Comparison of ENCODE assay signal across 8 cellular contexts in the genomic region with DNA sequence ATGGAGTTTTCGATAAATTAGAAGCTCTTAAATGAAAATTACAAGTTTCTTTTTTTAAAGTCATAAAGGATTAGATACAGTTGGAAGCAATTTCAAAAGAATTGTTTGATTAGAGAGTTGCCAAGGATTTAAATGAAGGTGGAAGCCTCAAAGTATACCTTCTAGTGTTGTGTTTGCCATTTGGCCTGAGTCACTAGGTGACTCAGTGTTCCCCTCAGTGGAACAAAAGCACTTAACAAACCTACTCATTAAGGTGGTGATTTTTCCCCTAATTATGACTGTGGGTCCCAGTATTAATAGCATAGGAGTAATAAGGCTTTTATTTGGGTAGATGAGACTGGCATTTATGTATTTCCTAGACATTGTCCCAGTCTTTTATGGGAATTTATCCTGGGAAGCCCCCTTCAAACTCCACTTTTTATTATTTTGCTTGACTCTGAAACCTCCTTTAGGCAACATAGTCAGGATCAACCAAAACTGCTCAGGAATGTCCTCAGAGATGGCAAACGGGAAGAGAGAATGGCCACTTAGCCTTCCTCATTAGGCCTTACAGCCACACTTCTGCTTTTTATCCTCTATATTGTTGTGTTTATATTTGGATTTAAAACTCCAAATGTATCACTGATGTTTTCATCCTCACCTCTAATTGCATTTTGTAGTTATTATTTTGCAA.
DNase-seq lines count a peak whose midpoint lies in the region; ATAC-seq and TF ChIP-seq lines count a peak whose summit lies in the region.

No MANE protein-coding gene starts in this region.

- H3K36me3 ChIP-seq in ovary, result no peaks in the 10 kb centered on the region

- no peak for TF ChIP-seq CTCF in ovary (IDR thresholded peaks at IDR 0.05)

- no peak for TF ChIP-seq EP300 in ovary (IDR thresholded peaks at IDR 0.05)

- H3K36me3 Mint-ChIP-seq in activated naive CD8-positive, alpha-beta T cell treated with anti-CD3 and anti-CD28 coated beads, Interleukin-2, amount 50 U/mL, for 24 hours (ENCODE audit: low read depth), result peaks cover 46% of the 10 kb centered on the region

- H3K27me3 ChIP-seq in ovary, result no peaks in the 10 kb centered on the region

- peaks cover 24% of the 10 kb centered on the region for H3K4me1 Mint-ChIP-seq in activated naive CD8-positive, alpha-beta T cell treated with anti-CD3 and anti-CD28 coated beads, Interleukin-2, amount 50 U/mL, for 24 hours

- peak overlapping the region; percentile 75 for H3K27ac Mint-ChIP-seq in activated naive CD8-positive, alpha-beta T cell treated with anti-CD3 and anti-CD28 coated beads, Interleukin-2, amount 50 U/mL, for 24 hours

- peak; percentile 96 for ATAC-seq in activated naive CD8-positive, alpha-beta T cell treated with anti-CD3 and anti-CD28 coated beads, Interleukin-2, amount 50 U/mL, for 24 hours
- ATAC-seq in GM19397 (IDR thresholded peaks at IDR 0.05; ENCODE audit: unreplicated experiment), result no peak
- ATAC-seq in GM18861 (IDR thresholded peaks at IDR 0.05; ENCODE audit: unreplicated experiment), result no peak

- WGBS in ovary, 3 donors, result 83 to 90% (median 85%) methylated on average over 2 of the region's 2 CpGs

- no peak overlapping the region for H3K27ac ChIP-seq in ovary

- no peaks in the 10 kb centered on the region for H3K9me3 ChIP-seq in ovary

- peaks cover 14% of the 10 kb centered on the region for H3K9me3 Mint-ChIP-seq in activated naive CD8-positive, alpha-beta T cell treated with anti-CD3 and anti-CD28 coated beads, Interleukin-2, amount 50 U/mL, for 24 hours

- no peaks in the 10 kb centered on the region for H3K4me1 ChIP-seq in ovary (ENCODE audit: insufficient read depth)

- no peak for TF ChIP-seq POLR2A in ovary (IDR thresholded peaks at IDR 0.05)

- no peaks in the 10 kb centered on the region for H3K27me3 Mint-ChIP-seq in activated naive CD8-positive, alpha-beta T cell treated with anti-CD3 and anti-CD28 coated beads, Interleukin-2, amount 50 U/mL, for 24 hours

- DNase-seq in GF-D8 (lab: John Stamatoyannopoulos, UW), result peak; percentile 32
- peak; percentile 53 for DNase-seq in HPDE6-E6E7 (ENCODE audit: extremely low spot score)
- peak; percentile 10 for DNase-seq in activated naive CD8-positive, alpha-beta T cell treated with anti-CD3 and anti-CD28 coated beads, Interleukin-2, amount 50 U/mL, for 24 hours
- DNase-seq in myocyte (ENCODE audit: low read depth), result peak; percentile 17
- no peak for DNase-seq in 8988T
- DNase-seq in ovary, result no peak

- H3K4me3 ChIP-seq in ovary, result no peak overlapping the region

- no peak overlapping the region for H3K4me3 Mint-ChIP-seq in activated naive CD8-positive, alpha-beta T cell treated with anti-CD3 and anti-CD28 coated beads, Interleukin-2, amount 50 U/mL, for 24 hours

- intact Hi-C loops in ovary (cut with DNase I), result no loop called here

Comparison
In these comparisons a context has a peak if more than half of its experiments do, and no peak if none do; other contexts are left out.
1. DNase-seq: peak in GF-D8 (single experiment), HPDE6-E6E7 (single experiment), activated naive CD8-positive, alpha-beta T cell treated with anti-CD3 and anti-CD28 coated beads, Interleukin-2, amount 50 U/mL, for 24 hours (single experiment) and myocyte (single experiment); none in 8988T (single experiment) and ovary (0 of 5).